Comparison of ENCODE assay signal across 1 cellular context in the genomic region with DNA sequence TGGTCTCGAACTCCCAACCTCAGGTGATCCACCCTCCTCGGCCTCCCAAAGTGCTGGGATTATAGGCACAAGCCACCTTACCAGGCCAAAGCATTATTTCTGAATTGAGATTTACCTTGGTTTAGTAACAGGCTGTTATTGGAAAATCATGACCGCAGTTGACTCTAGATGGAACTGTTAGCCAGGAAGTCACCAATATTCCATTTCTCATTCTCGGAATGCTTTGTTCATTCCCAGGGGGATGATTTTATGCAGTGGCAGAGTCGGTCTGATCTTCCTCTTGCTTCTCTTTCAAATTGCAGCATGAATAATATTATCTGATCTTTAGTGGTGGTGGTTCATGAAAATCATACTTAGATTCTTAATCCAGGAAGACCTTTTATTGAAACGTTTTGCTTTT.
TF ChIP-seq lines count a peak whose summit lies in the region.

No MANE protein-coding gene starts in this region.

TF ChIP-seq in HCT116, 20 proteins besides CTCF, POLR2A, EP300 and RAD21 (continued from another document):
- TF ChIP-seq, protein P1, sequence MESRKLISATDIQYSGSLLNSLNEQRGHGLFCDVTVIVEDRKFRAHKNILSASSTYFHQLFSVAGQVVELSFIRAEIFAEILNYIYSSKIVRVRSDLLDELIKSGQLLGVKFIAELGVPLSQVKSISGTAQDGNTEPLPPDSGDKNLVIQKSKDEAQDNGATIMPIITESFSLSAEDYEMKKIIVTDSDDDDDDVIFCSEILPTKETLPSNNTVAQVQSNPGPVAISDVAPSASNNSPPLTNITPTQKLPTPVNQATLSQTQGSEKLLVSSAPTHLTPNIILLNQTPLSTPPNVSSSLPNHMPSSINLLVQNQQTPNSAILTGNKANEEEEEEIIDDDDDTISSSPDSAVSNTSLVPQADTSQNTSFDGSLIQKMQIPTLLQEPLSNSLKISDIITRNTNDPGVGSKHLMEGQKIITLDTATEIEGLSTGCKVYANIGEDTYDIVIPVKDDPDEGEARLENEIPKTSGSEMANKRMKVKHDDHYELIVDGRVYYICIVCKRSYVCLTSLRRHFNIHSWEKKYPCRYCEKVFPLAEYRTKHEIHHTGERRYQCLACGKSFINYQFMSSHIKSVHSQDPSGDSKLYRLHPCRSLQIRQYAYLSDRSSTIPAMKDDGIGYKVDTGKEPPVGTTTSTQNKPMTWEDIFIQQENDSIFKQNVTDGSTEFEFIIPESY (IDR thresholded peaks at IDR 0.05; ENCODE audit: extremely low read depth, insufficient replicate concordance, low read length), result no peak
- no peak for TF ChIP-seq YY1 (IDR thresholded peaks at IDR 0.05; ENCODE audit: extremely low read depth, insufficient replicate concordance, low read depth, low read length)
- no peak for TF ChIP-seq ELF1 (IDR thresholded peaks at IDR 0.05; ENCODE audit: borderline replicate concordance, low read depth)
- no peak for TF ChIP-seq ZNF274 (IDR thresholded peaks at IDR 0.05; ENCODE audit: low read depth, low read length)
- TF ChIP-seq JUND (IDR thresholded peaks at IDR 0.05), result no peak
- TF ChIP-seq, protein P2, sequence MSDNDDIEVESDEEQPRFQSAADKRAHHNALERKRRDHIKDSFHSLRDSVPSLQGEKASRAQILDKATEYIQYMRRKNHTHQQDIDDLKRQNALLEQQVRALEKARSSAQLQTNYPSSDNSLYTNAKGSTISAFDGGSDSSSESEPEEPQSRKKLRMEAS (IDR thresholded peaks at IDR 0.05), result no peak
- TF ChIP-seq FOSL1 (IDR thresholded peaks at IDR 0.05; ENCODE audit: low read depth), result no peak
- TF ChIP-seq, protein P3, sequence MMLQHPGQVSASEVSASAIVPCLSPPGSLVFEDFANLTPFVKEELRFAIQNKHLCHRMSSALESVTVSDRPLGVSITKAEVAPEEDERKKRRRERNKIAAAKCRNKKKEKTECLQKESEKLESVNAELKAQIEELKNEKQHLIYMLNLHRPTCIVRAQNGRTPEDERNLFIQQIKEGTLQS (IDR thresholded peaks at IDR 0.05), result no peak
- TF ChIP-seq POLR2AphosphoS5 (IDR thresholded peaks at IDR 0.05; ENCODE audit: low read depth, low read length), result no peak
- no peak for TF ChIP-seq SIN3A (IDR thresholded peaks at IDR 0.05; ENCODE audit: low read depth)
- TF ChIP-seq, protein P4, sequence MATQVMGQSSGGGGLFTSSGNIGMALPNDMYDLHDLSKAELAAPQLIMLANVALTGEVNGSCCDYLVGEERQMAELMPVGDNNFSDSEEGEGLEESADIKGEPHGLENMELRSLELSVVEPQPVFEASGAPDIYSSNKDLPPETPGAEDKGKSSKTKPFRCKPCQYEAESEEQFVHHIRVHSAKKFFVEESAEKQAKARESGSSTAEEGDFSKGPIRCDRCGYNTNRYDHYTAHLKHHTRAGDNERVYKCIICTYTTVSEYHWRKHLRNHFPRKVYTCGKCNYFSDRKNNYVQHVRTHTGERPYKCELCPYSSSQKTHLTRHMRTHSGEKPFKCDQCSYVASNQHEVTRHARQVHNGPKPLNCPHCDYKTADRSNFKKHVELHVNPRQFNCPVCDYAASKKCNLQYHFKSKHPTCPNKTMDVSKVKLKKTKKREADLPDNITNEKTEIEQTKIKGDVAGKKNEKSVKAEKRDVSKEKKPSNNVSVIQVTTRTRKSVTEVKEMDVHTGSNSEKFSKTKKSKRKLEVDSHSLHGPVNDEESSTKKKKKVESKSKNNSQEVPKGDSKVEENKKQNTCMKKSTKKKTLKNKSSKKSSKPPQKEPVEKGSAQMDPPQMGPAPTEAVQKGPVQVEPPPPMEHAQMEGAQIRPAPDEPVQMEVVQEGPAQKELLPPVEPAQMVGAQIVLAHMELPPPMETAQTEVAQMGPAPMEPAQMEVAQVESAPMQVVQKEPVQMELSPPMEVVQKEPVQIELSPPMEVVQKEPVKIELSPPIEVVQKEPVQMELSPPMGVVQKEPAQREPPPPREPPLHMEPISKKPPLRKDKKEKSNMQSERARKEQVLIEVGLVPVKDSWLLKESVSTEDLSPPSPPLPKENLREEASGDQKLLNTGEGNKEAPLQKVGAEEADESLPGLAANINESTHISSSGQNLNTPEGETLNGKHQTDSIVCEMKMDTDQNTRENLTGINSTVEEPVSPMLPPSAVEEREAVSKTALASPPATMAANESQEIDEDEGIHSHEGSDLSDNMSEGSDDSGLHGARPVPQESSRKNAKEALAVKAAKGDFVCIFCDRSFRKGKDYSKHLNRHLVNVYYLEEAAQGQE (IDR thresholded peaks at IDR 0.05; ENCODE audit: low read depth), result no peak
- no peak for TF ChIP-seq EZH2phosphoT487 (IDR thresholded peaks at IDR 0.05; ENCODE audit: borderline replicate concordance)
- no peak for TF ChIP-seq CBX3 (IDR thresholded peaks at IDR 0.05; ENCODE audit: low read depth)
- no peak for TF ChIP-seq SRF (IDR thresholded peaks at IDR 0.05; ENCODE audit: low read depth)
TF ChIP-seq in HCT116: peak in this region for 0.
